In the genomic region with DNA sequence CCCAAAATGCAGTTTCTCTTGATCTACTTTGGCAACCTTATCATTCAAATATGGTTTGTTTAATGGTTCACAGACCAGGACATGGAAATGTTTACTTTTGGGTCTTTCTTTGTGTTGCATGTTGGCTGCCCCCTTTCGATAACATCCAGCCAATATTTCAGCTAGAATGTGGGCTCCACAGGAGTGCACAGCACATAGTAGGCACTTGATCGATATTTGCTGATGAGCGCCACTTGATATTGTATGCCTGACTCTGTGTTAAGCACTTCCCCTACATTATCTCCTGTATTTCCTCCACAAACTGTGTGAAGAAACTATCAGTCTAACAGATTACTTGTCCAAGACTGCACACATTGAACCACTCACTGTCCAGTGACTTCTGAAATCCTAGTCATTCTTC, we compare ENCODE assay signal across 1 cellular context.
TF ChIP-seq lines count a peak whose summit lies in the region.

No MANE protein-coding gene starts in this region.

TF ChIP-seq in HepG2, 621 proteins besides CTCF, POLR2A, EP300 and RAD21 (continued from another document and continues in another):
- TF ChIP-seq, protein P1, sequence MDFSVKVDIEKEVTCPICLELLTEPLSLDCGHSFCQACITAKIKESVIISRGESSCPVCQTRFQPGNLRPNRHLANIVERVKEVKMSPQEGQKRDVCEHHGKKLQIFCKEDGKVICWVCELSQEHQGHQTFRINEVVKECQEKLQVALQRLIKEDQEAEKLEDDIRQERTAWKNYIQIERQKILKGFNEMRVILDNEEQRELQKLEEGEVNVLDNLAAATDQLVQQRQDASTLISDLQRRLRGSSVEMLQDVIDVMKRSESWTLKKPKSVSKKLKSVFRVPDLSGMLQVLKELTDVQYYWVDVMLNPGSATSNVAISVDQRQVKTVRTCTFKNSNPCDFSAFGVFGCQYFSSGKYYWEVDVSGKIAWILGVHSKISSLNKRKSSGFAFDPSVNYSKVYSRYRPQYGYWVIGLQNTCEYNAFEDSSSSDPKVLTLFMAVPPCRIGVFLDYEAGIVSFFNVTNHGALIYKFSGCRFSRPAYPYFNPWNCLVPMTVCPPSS (IDR thresholded peaks at IDR 0.05) = no peak
- TF ChIP-seq SMAD9 (CRISPR knock-in tag; IDR thresholded peaks at IDR 0.05) = no peak
- TF ChIP-seq RBM22 (optimal IDR thresholded peaks at IDR 0.05; ENCODE audit: low read length) = no peak
- TF ChIP-seq ZNF879 (CRISPR knock-in tag; IDR thresholded peaks at IDR 0.05) = no peak
- TF ChIP-seq ZNF557 (CRISPR knock-in tag; IDR thresholded peaks at IDR 0.05) = no peak
- no peak for TF ChIP-seq ZNF550 (CRISPR knock-in tag; IDR thresholded peaks at IDR 0.05; ENCODE audit: borderline replicate concordance)
- no peak for TF ChIP-seq BRD4 (CRISPR knock-in tag; IDR thresholded peaks at IDR 0.05)
- TF ChIP-seq, protein P2, sequence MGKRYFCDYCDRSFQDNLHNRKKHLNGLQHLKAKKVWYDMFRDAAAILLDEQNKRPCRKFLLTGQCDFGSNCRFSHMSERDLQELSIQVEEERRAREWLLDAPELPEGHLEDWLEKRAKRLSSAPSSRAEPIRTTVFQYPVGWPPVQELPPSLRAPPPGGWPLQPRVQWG (CRISPR knock-in tag; IDR thresholded peaks at IDR 0.05; ENCODE audit: borderline replicate concordance, low read depth) = no peak
- no peak for TF ChIP-seq ZNF83 (CRISPR knock-in tag; IDR thresholded peaks at IDR 0.05; ENCODE audit: borderline replicate concordance)
- TF ChIP-seq NONO (IDR thresholded peaks at IDR 0.05) = no peak
- TF ChIP-seq NONO (CRISPR knock-in tag; conservative IDR thresholded peaks at IDR 0.05) = no peak
- no peak for TF ChIP-seq ZNF383 (CRISPR knock-in tag; IDR thresholded peaks at IDR 0.05; ENCODE audit: borderline replicate concordance)
- no peak for TF ChIP-seq JARID2 (CRISPR knock-in tag; IDR thresholded peaks at IDR 0.05; ENCODE audit: insufficient replicate concordance)
- TF ChIP-seq, protein P3, sequence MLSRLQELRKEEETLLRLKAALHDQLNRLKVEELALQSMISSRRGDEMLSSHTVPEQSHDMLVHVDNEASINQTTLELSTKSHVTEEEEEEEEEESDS (CRISPR knock-in tag; IDR thresholded peaks at IDR 0.05; ENCODE audit: borderline replicate concordance) = no peak
- TF ChIP-seq, protein P4, sequence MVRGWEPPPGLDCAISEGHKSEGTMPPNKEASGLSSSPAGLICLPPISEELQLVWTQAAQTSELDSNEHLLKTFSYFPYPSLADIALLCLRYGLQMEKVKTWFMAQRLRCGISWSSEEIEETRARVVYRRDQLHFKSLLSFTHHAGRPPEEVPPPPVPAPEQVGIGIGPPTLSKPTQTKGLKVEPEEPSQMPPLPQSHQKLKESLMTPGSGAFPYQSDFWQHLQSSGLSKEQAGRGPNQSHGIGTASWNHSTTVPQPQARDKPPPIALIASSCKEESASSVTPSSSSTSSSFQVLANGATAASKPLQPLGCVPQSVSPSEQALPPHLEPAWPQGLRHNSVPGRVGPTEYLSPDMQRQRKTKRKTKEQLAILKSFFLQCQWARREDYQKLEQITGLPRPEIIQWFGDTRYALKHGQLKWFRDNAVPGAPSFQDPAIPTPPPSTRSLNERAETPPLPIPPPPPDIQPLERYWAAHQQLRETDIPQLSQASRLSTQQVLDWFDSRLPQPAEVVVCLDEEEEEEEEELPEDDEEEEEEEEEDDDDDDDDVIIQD (CRISPR knock-in tag; IDR thresholded peaks at IDR 0.05; ENCODE audit: low read depth) = peak; percentile 43; the same call in 1 of the 2 replicates
- no peak for TF ChIP-seq ZNF460 (CRISPR knock-in tag; IDR thresholded peaks at IDR 0.05; ENCODE audit: borderline replicate concordance)
- no peak for TF ChIP-seq ZMYM2 (CRISPR knock-in tag; IDR thresholded peaks at IDR 0.05)
- TF ChIP-seq MTF1 (CRISPR knock-in tag; IDR thresholded peaks at IDR 0.05) = no peak
- TF ChIP-seq, protein P5, sequence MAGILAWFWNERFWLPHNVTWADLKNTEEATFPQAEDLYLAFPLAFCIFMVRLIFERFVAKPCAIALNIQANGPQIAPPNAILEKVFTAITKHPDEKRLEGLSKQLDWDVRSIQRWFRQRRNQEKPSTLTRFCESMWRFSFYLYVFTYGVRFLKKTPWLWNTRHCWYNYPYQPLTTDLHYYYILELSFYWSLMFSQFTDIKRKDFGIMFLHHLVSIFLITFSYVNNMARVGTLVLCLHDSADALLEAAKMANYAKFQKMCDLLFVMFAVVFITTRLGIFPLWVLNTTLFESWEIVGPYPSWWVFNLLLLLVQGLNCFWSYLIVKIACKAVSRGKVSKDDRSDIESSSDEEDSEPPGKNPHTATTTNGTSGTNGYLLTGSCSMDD (CRISPR knock-in tag; IDR thresholded peaks at IDR 0.05) = no peak
- no peak for TF ChIP-seq HOXA3 (CRISPR knock-in tag; IDR thresholded peaks at IDR 0.05)
- no peak for TF ChIP-seq PRMT3 (CRISPR knock-in tag; IDR thresholded peaks at IDR 0.05; ENCODE audit: borderline replicate concordance, low read depth)
- TF ChIP-seq WIZ (CRISPR knock-in tag; IDR thresholded peaks at IDR 0.05) = no peak
- no peak for TF ChIP-seq FOSL2 (CRISPR knock-in tag; IDR thresholded peaks at IDR 0.05)
- TF ChIP-seq SALL1 (CRISPR knock-in tag; IDR thresholded peaks at IDR 0.05) = 0 out of 2 replicates have a peak, but pooled peaks have one; percentile 15
- TF ChIP-seq, protein P6, sequence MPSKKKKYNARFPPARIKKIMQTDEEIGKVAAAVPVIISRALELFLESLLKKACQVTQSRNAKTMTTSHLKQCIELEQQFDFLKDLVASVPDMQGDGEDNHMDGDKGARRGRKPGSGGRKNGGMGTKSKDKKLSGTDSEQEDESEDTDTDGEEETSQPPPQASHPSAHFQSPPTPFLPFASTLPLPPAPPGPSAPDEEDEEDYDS (CRISPR knock-in tag; IDR thresholded peaks at IDR 0.05) = no peak
- TF ChIP-seq, protein P7, sequence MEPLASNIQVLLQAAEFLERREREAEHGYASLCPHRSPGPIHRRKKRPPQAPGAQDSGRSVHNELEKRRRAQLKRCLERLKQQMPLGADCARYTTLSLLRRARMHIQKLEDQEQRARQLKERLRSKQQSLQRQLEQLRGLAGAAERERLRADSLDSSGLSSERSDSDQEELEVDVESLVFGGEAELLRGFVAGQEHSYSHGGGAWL (CRISPR knock-in tag; IDR thresholded peaks at IDR 0.05) = no peak
- TF ChIP-seq HNRNPK (IDR thresholded peaks at IDR 0.05; ENCODE audit: low read depth, low read length, poor library complexity, severe bottlenecking) = no peak
- TF ChIP-seq HNRNPH1 (optimal IDR thresholded peaks at IDR 0.05; ENCODE audit: low read depth, low read length) = no peak
- TF ChIP-seq RARA (CRISPR knock-in tag; IDR thresholded peaks at IDR 0.05) = no peak
- TF ChIP-seq ZNF674 (CRISPR knock-in tag; IDR thresholded peaks at IDR 0.05; ENCODE audit: low read depth) = no peak
- no peak for TF ChIP-seq MEIS2 (CRISPR knock-in tag; IDR thresholded peaks at IDR 0.05)
- no peak for TF ChIP-seq ZNF766 (CRISPR knock-in tag; IDR thresholded peaks at IDR 0.05; ENCODE audit: borderline replicate concordance)
- TF ChIP-seq ZNF644 (CRISPR knock-in tag; IDR thresholded peaks at IDR 0.05; ENCODE audit: low read depth) = peak; percentile 36; the same call in 1 of the 2 replicates
- TF ChIP-seq, protein P8, sequence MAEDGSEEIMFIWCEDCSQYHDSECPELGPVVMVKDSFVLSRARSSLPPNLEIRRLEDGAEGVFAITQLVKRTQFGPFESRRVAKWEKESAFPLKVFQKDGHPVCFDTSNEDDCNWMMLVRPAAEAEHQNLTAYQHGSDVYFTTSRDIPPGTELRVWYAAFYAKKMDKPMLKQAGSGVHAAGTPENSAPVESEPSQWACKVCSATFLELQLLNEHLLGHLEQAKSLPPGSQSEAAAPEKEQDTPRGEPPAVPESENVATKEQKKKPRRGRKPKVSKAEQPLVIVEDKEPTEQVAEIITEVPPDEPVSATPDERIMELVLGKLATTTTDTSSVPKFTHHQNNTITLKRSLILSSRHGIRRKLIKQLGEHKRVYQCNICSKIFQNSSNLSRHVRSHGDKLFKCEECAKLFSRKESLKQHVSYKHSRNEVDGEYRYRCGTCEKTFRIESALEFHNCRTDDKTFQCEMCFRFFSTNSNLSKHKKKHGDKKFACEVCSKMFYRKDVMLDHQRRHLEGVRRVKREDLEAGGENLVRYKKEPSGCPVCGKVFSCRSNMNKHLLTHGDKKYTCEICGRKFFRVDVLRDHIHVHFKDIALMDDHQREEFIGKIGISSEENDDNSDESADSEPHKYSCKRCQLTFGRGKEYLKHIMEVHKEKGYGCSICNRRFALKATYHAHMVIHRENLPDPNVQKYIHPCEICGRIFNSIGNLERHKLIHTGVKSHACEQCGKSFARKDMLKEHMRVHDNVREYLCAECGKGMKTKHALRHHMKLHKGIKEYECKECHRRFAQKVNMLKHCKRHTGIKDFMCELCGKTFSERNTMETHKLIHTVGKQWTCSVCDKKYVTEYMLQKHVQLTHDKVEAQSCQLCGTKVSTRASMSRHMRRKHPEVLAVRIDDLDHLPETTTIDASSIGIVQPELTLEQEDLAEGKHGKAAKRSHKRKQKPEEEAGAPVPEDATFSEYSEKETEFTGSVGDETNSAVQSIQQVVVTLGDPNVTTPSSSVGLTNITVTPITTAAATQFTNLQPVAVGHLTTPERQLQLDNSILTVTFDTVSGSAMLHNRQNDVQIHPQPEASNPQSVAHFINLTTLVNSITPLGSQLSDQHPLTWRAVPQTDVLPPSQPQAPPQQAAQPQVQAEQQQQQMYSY (CRISPR knock-in tag; IDR thresholded peaks at IDR 0.05) = no peak
- TF ChIP-seq, protein P9, sequence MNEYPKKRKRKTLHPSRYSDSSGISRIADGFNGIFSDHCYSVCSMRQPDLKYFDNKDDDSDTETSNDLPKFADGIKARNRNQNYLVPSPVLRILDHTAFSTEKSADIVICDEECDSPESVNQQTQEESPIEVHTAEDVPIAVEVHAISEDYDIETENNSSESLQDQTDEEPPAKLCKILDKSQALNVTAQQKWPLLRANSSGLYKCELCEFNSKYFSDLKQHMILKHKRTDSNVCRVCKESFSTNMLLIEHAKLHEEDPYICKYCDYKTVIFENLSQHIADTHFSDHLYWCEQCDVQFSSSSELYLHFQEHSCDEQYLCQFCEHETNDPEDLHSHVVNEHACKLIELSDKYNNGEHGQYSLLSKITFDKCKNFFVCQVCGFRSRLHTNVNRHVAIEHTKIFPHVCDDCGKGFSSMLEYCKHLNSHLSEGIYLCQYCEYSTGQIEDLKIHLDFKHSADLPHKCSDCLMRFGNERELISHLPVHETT (CRISPR knock-in tag; conservative IDR thresholded peaks at IDR 0.05) = no peak
- no peak for TF ChIP-seq CREM (IDR thresholded peaks at IDR 0.05)
- TF ChIP-seq CREM (CRISPR knock-in tag; IDR thresholded peaks at IDR 0.05) = no peak
- TF ChIP-seq SOX5 (CRISPR knock-in tag; IDR thresholded peaks at IDR 0.05; ENCODE audit: borderline replicate concordance) = no peak
- TF ChIP-seq, protein P10, sequence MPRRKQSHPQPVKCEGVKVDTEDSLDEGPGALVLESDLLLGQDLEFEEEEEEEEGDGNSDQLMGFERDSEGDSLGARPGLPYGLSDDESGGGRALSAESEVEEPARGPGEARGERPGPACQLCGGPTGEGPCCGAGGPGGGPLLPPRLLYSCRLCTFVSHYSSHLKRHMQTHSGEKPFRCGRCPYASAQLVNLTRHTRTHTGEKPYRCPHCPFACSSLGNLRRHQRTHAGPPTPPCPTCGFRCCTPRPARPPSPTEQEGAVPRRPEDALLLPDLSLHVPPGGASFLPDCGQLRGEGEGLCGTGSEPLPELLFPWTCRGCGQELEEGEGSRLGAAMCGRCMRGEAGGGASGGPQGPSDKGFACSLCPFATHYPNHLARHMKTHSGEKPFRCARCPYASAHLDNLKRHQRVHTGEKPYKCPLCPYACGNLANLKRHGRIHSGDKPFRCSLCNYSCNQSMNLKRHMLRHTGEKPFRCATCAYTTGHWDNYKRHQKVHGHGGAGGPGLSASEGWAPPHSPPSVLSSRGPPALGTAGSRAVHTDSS (CRISPR knock-in tag; conservative IDR thresholded peaks at IDR 0.05) = no peak
- no peak for TF ChIP-seq TAF15 (IDR thresholded peaks at IDR 0.05; ENCODE audit: low read depth, low read length, poor library complexity, severe bottlenecking)
- no peak for TF ChIP-seq ZNF775 (CRISPR knock-in tag; IDR thresholded peaks at IDR 0.05; ENCODE audit: borderline replicate concordance)
- no peak for TF ChIP-seq PHF8 (CRISPR knock-in tag; IDR thresholded peaks at IDR 0.05)
- TF ChIP-seq HOXD1 (CRISPR knock-in tag; IDR thresholded peaks at IDR 0.05) = no peak
- no peak for TF ChIP-seq RBFOX2 (IDR thresholded peaks at IDR 0.05; ENCODE audit: low read depth, low read length)
- TF ChIP-seq, protein P11, sequence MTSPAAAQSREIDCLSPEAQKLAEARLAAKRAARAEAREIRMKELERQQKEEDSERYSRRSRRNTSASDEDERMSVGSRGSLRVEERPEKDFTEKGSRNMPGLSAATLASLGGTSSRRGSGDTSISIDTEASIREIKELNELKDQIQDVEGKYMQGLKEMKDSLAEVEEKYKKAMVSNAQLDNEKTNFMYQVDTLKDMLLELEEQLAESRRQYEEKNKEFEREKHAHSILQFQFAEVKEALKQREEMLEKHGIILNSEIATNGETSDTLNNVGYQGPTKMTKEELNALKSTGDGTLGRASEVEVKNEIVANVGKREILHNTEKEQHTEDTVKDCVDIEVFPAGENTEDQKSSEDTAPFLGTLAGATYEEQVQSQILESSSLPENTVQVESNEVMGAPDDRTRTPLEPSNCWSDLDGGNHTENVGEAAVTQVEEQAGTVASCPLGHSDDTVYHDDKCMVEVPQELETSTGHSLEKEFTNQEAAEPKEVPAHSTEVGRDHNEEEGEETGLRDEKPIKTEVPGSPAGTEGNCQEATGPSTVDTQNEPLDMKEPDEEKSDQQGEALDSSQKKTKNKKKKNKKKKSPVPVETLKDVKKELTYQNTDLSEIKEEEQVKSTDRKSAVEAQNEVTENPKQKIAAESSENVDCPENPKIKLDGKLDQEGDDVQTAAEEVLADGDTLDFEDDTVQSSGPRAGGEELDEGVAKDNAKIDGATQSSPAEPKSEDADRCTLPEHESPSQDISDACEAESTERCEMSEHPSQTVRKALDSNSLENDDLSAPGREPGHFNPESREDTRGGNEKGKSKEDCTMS (CRISPR knock-in tag; conservative IDR thresholded peaks at IDR 0.05) = no peak
- no peak for TF ChIP-seq ZNF850 (CRISPR knock-in tag; conservative IDR thresholded peaks at IDR 0.05)
